ENCODE assay signal across 1 cellular context in the genomic region with DNA sequence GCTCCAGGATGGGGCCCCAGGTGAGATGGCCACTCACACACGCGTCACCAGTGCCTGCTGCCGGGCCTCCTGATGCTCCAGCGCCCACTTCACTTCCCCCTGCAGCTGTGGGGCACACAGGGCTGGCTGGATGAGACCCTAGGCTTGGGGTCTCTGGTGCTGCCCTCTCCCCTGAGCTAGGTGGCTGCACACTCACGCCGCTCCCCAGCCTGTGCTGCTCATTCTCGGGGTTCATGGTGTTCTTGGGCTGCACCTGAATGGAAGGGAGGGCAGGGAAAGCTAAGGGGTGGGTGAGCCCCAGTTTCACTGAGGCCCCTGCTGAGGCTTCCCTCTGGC.
TF ChIP-seq lines count a peak whose summit lies in the region.

No MANE protein-coding gene starts in this region.

TF ChIP-seq in IMR-90, 13 proteins besides CTCF, POLR2A, EP300 and RAD21:
- no peak for TF ChIP-seq RFX5 (IDR thresholded peaks at IDR 0.05; ENCODE audit: low read depth, low read length)
